8 cellular contexts compared by ENCODE assay signal in genomic region chr22:23956301-23956900, GRCh38. TPM values are rescaled to one million over a fixed set of nuclear protein-coding genes. Genes with fewer than 3 reads are reported as not detected.
DNase-seq lines count a peak whose midpoint lies in the region; ATAC-seq and TF ChIP-seq lines count a peak whose summit lies in the region.
"Not testable (repeated sequence)": the region's sequence is repeated elsewhere in the genome, so short reads cannot be mapped to it uniquely, and the experiment has no call there.

No MANE protein-coding gene starts in this region.

- not testable (repeated sequence) for H2AFZ ChIP-seq in OCI-LY1 (ENCODE audit: low read length)

- not testable (repeated sequence) for H3K9me3 Mint-ChIP-seq in activated CD4-positive, alpha-beta memory T cell treated with anti-CD3 and anti-CD28 coated beads for 36 hours; stimulated activated naive CD8-positive, alpha-beta T cell treated with anti-CD3 and anti-CD28 coated beads, Interleukin-15, amount 100 ng/mL, for 72 hours

- H3K36me3 ChIP-seq in OCI-LY1 (ENCODE audit: insufficient read depth, low read length) = not testable (repeated sequence)

- H3K27ac ChIP-seq in OCI-LY1 (ENCODE audit: low read depth, low read length, poor library complexity, severe bottlenecking) = not testable (repeated sequence)

- H4K20me1 ChIP-seq in OCI-LY1 (ENCODE audit: insufficient read depth, low read length) = not testable (repeated sequence)

- not testable (repeated sequence) for H3K79me2 ChIP-seq in OCI-LY1 (ENCODE audit: insufficient read depth, low read length)

- not testable (repeated sequence) for H3K27me3 ChIP-seq in OCI-LY1 (ENCODE audit: insufficient read depth, low read length)

- not testable (repeated sequence) for H3K4me1 Mint-ChIP-seq in activated CD4-positive, alpha-beta memory T cell treated with anti-CD3 and anti-CD28 coated beads for 36 hours (ENCODE audit: low read depth); stimulated activated naive CD8-positive, alpha-beta T cell treated with anti-CD3 and anti-CD28 coated beads, Interleukin-15, amount 100 ng/mL, for 72 hours

- not testable (repeated sequence) for H3K9ac ChIP-seq in OCI-LY1 (ENCODE audit: low read length)

- H3K4me1 ChIP-seq in OCI-LY1 (ENCODE audit: insufficient read depth, low read length, severe bottlenecking) = not testable (repeated sequence)

- peak; percentile 90 for ATAC-seq in stimulated activated naive CD8-positive, alpha-beta T cell treated with anti-CD3 and anti-CD28 coated beads, Interleukin-15, amount 100 ng/mL, for 72 hours

- intact Hi-C loops in activated CD4-positive, alpha-beta memory T cell treated with anti-CD3 and anti-CD28 coated beads for 36 hours (cut with micrococcal nuclease) = loop anchor here (5.0 kb wide), 1 partner anchor 94 kb away; no protein-coding TSS in a partner anchor
- intact Hi-C loops in posterior vena cava (cut with DNase I) = not testable (repeated sequence)

- not testable (repeated sequence) for H3K4me3 Mint-ChIP-seq in activated CD4-positive, alpha-beta memory T cell treated with anti-CD3 and anti-CD28 coated beads for 36 hours; stimulated activated naive CD8-positive, alpha-beta T cell treated with anti-CD3 and anti-CD28 coated beads, Interleukin-15, amount 100 ng/mL, for 72 hours

- DNase-seq in DMS53 treated with DMSO at 0.1 percent for 48 hours (lab: John Stamatoyannopoulos, UW; ENCODE audit: unreplicated experiment) (peak; percentile 3), iPS DF 19.7 (ENCODE audit: low read depth, low spot score) (peak; percentile 35), posterior vena cava (ENCODE audit: low spot score) (peak; percentile 81)
- peak; percentile 59 for DNase-seq in Jurkat, Clone E6-1 (ENCODE audit: low read depth, low spot score)
- peak; percentile 85 for DNase-seq in activated CD4-positive, alpha-beta memory T cell treated with anti-CD3 and anti-CD28 coated beads for 36 hours
- DNase-seq in central memory CD4-positive, alpha-beta T cell = peak; percentile 64
- DNase-seq in stimulated activated naive CD8-positive, alpha-beta T cell treated with anti-CD3 and anti-CD28 coated beads, Interleukin-15, amount 100 ng/mL, for 72 hours = peak; percentile 65 to 82

- POLR2A ChIA-PET in activated CD4-positive, alpha-beta memory T cell treated with anti-CD3 and anti-CD28 coated beads for 36 hours (lab: Charles Lee) = not testable (repeated sequence)

- peak overlapping the region; percentile 25; the same call in 1 of the 2 replicates for H3K4me2 ChIP-seq in OCI-LY1 (ENCODE audit: low read length)

- H3K36me3 Mint-ChIP-seq in activated CD4-positive, alpha-beta memory T cell treated with anti-CD3 and anti-CD28 coated beads for 36 hours = not testable (repeated sequence)

- H3K9me3 ChIP-seq in OCI-LY1 (ENCODE audit: low read length) = not testable (repeated sequence)

- H3K27me3 Mint-ChIP-seq in activated CD4-positive, alpha-beta memory T cell treated with anti-CD3 and anti-CD28 coated beads for 36 hours = not testable (repeated sequence)
- peaks cover 15% of the 10 kb centered on the region for H3K27me3 Mint-ChIP-seq in stimulated activated naive CD8-positive, alpha-beta T cell treated with anti-CD3 and anti-CD28 coated beads, Interleukin-15, amount 100 ng/mL, for 72 hours

- H3F3A ChIP-seq in OCI-LY1 (ENCODE audit: insufficient read depth, low read length) = not testable (repeated sequence)

- CTCF ChIA-PET in activated CD4-positive, alpha-beta memory T cell treated with anti-CD3 and anti-CD28 coated beads for 36 hours (lab: Charles Lee) = interaction anchor here (0.6 to 1.4 kb wide), 8 partner anchors 26 to 291 kb away, joined by 3 to 6 read pairs (median 4); partner anchors contain the start of genes MIF and SLC2A11

- H3K4me3 ChIP-seq in Jurkat, Clone E6-1 (ENCODE audit: low read length); OCI-LY1 (ENCODE audit: low read depth, low read length, poor library complexity, severe bottlenecking): not testable (repeated sequence)

- H3K9me2 ChIP-seq in OCI-LY1 (ENCODE audit: low read depth, low read length) = not testable (repeated sequence)

- peak; percentile 73 for TF ChIP-seq CTCF in OCI-LY1 (IDR thresholded peaks at IDR 0.05; ENCODE audit: low read length)

- not testable (repeated sequence) for H3K27ac Mint-ChIP-seq in activated CD4-positive, alpha-beta memory T cell treated with anti-CD3 and anti-CD28 coated beads for 36 hours; stimulated activated naive CD8-positive, alpha-beta T cell treated with anti-CD3 and anti-CD28 coated beads, Interleukin-15, amount 100 ng/mL, for 72 hours

RNA-seq across cellular contexts. Expression of gene GSTT2B, which starts 4.6 kb away (rescaled TPM):
- not detected for polyA plus RNA-seq in Jurkat, Clone E6-1 (2012; ENCODE audit: insufficient read depth, insufficient read length)
- total RNA-seq in activated CD4-positive, alpha-beta memory T cell treated with anti-CD3 and anti-CD28 coated beads for 36 hours = under 1 TPM in 1 of 2 experiments, not detected in 1; 0.33 TPM
- total RNA-seq in posterior vena cava = 10 to 100 TPM in 1 of 2 donors, 1 to 10 TPM in 1; 5.6 to 13.1 TPM

RNA-seq across cellular contexts. Expression of gene DDTL, which starts 10.3 kb away (rescaled TPM):
- 2.5 TPM for polyA plus RNA-seq in Jurkat, Clone E6-1 (2012; ENCODE audit: insufficient read depth, insufficient read length)
- total RNA-seq in activated CD4-positive, alpha-beta memory T cell treated with anti-CD3 and anti-CD28 coated beads for 36 hours = 1 to 10 TPM; 1.4 to 2.0 TPM
- total RNA-seq in posterior vena cava = 1 to 10 TPM in 1 of 2 donors, under 1 TPM in 1; 0.90 to 1.7 TPM

RNA-seq across cellular contexts. Expression of gene DDT, which starts 17.8 kb away (rescaled TPM):
- 137 TPM for polyA plus RNA-seq in Jurkat, Clone E6-1 (2012; ENCODE audit: insufficient read depth, insufficient read length)
- total RNA-seq in activated CD4-positive, alpha-beta memory T cell treated with anti-CD3 and anti-CD28 coated beads for 36 hours = 100 to 1,000 TPM; 105 to 108 TPM
- 10 to 100 TPM; 48.5 to 50.3 TPM for total RNA-seq in posterior vena cava

RNA-seq across cellular contexts. Expression of gene GSTT2, which starts 23.5 kb away (rescaled TPM):
- polyA plus RNA-seq in Jurkat, Clone E6-1 (2012; ENCODE audit: insufficient read depth, insufficient read length) = not detected
- not detected for total RNA-seq in activated CD4-positive, alpha-beta memory T cell treated with anti-CD3 and anti-CD28 coated beads for 36 hours
- total RNA-seq in posterior vena cava = 1 to 10 TPM; 1.2 to 3.9 TPM

RNA-seq across cellular contexts. Expression of gene GSTT4, which starts 48.9 kb away (rescaled TPM):
- polyA plus RNA-seq in Jurkat, Clone E6-1 (2012; ENCODE audit: insufficient read depth, insufficient read length) = not detected
- total RNA-seq in activated CD4-positive, alpha-beta memory T cell treated with anti-CD3 and anti-CD28 coated beads for 36 hours = not detected
- not detected for total RNA-seq in posterior vena cava

Comparison
In these comparisons a context has a peak if more than half of its experiments do, and no peak if none do; other contexts are left out.
1. DNase-seq: peak in every context shown above with its lines; median percentile 85 in activated CD4-positive, alpha-beta memory T cell treated with anti-CD3 and anti-CD28 coated beads for 36 hours; 81 in posterior vena cava; 74 in stimulated activated naive CD8-positive, alpha-beta T cell treated with anti-CD3 and anti-CD28 coated beads, Interleukin-15, amount 100 ng/mL, for 72 hours; 64 in central memory CD4-positive, alpha-beta T cell; 59 in Jurkat, Clone E6-1; 35 in iPS DF 19.7; 3 in DMS53 treated with DMSO at 0.1 percent for 48 hours.
2. RNA of gene GSTT2B, which starts 4.6 kb away (total RNA-seq): 5.6 to 13.1 TPM in posterior vena cava; 0.33 TPM in activated CD4-positive, alpha-beta memory T cell treated with anti-CD3 and anti-CD28 coated beads for 36 hours; every median in the first group is over 4 times any median in the second.